8 cellular contexts compared by ENCODE assay signal in the genomic region with DNA sequence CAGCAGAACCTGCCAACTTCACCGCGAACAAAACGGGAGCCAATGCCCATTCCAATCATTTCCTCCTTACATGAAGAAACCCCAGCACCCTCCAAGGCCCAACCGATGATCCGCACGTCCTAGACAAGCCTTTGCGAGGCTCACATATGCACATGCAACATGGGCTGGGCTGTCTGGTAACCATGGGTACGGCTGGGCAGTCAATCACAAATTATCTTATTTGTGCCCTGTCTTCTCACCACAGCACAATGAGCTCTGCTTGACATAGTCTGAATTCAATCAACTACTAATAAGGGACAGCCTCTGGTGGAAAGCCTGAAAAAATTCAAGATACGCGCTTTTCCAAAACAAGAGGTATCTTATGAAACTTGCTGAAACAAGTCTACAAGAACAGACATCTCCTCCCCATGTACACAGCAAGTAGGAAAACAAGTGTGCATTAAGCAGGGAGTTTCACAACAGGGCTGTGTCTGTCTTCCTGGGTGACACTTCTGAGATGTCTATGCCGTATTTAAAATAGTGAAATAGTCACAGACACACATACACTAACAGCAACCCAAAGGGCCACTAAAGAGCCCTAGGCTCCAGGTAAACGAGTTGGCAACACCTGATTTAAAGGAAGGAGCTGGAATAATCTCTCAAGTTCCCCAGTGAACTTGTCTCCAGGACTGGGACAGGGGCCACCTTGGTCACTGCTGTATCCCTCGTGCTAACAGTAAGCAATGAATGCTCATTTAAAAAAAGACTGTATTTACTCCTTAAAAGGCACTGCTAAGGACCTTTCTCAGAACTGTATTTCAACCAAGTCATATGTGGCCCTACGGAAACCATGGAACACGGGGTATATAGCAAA. TPM values are rescaled to one million over a fixed set of nuclear protein-coding genes. Genes with fewer than 3 reads are reported as not detected.
DNase-seq lines count a peak whose midpoint lies in the region; ATAC-seq lines count a peak whose summit lies in the region.

No MANE protein-coding gene starts in this region.

- no peak for ATAC-seq in activated CD4-positive, alpha-beta T cell treated with anti-CD3 and anti-CD28 coated beads for 36 hours
- no peak for ATAC-seq in HG03439 (IDR thresholded peaks at IDR 0.05; ENCODE audit: unreplicated experiment)

- no peaks in the 10 kb centered on the region for H3K27me3 Mint-ChIP-seq in activated CD4-positive, alpha-beta T cell treated with anti-CD3 and anti-CD28 coated beads for 36 hours

- H3K9ac ChIP-seq in duodenal mucosa (ENCODE audit: low read depth in 1 of 2, low read length in 2 of 2) = peak overlapping the region; percentile 94 to 96

- peak overlapping the region; percentile 94 for H3K4me3 Mint-ChIP-seq in activated CD4-positive, alpha-beta T cell treated with anti-CD3 and anti-CD28 coated beads for 36 hours

- H3K27me3 ChIP-seq in duodenal mucosa (ENCODE audit: control insufficient read depth in 1 of 2, insufficient read depth in 2 of 2, low read length in 2 of 2) = no peaks in the 10 kb centered on the region

- H3K27ac ChIP-seq in duodenal mucosa (ENCODE audit: low read depth, low read length) = peak overlapping the region; percentile 93

- H3K4me1 Mint-ChIP-seq in activated CD4-positive, alpha-beta T cell treated with anti-CD3 and anti-CD28 coated beads for 36 hours = peaks cover 65% of the 10 kb centered on the region

- intact Hi-C loops in activated CD4-positive, alpha-beta T cell treated with anti-CD3 and anti-CD28 coated beads for 36 hours (cut with DNase I, micrococcal nuclease) = loop anchor here (5.0 to 10.0 kb wide), 6 partner anchors 282 to 782 kb away; a partner anchor contains a TSS
- intact Hi-C loops in posterior vena cava (cut with DNase I) = no loop called here

- peaks cover 63 to 75% of the 10 kb centered on the region in 2 donors for H3K4me1 ChIP-seq in duodenal mucosa (ENCODE audit: control insufficient read depth in 1 of 2, insufficient read depth in 2 of 2, low read length in 2 of 2)

- peak; percentile 42 for DNase-seq in activated CD4-positive, alpha-beta T cell treated with anti-CD3 and anti-CD28 coated beads for 36 hours
- no peak for DNase-seq in activated CD4-positive, alpha-beta T cell treated with anti-CD3 and anti-CD28 coated beads for 4 hours
- DNase-seq in RPMI8226 (peak; percentile 39), myocyte (ENCODE audit: low read depth) (peak; percentile 23), NCI-H2081 (lab: John Stamatoyannopoulos, UW) (no peak), posterior vena cava (ENCODE audit: low spot score) (no peak)

- peak overlapping the region; percentile 91 to 92 for H3K4me3 ChIP-seq in duodenal mucosa (ENCODE audit: low read depth in 1 of 2, low read length in 2 of 2)

- CTCF ChIA-PET in activated CD4-positive, alpha-beta T cell treated with anti-CD3 and anti-CD28 coated beads for 36 hours (lab: Charles Lee) = interaction anchor here (0.6 to 2.9 kb wide), 6 partner anchors 17 to 29 kb away, joined by 3 to 10 read pairs (median 4); no protein-coding TSS in a partner anchor

- no peaks in the 10 kb centered on the region for H3K9me3 Mint-ChIP-seq in activated CD4-positive, alpha-beta T cell treated with anti-CD3 and anti-CD28 coated beads for 36 hours (ENCODE audit: low read depth)

- H3K36me3 ChIP-seq in duodenal mucosa (ENCODE audit: control insufficient read depth in 1 of 2, insufficient read depth in 2 of 2, low read length in 2 of 2) = no peaks in the 10 kb centered on the region

- peak overlapping the region; percentile 96 for H3K27ac Mint-ChIP-seq in activated CD4-positive, alpha-beta T cell treated with anti-CD3 and anti-CD28 coated beads for 36 hours

- POLR2A ChIA-PET in activated CD4-positive, alpha-beta T cell treated with anti-CD3 and anti-CD28 coated beads for 36 hours (lab: Charles Lee) = interaction anchor here (1.0 to 1.4 kb wide), 2 partner anchors 10 to 29 kb away, joined by 3 to 4 read pairs; no protein-coding TSS in a partner anchor

- peaks cover 13% of the 10 kb centered on the region for H3K36me3 Mint-ChIP-seq in activated CD4-positive, alpha-beta T cell treated with anti-CD3 and anti-CD28 coated beads for 36 hours (ENCODE audit: low read depth)

- H3K9me3 ChIP-seq in duodenal mucosa (ENCODE audit: control insufficient read depth in 1 of 2, low read length in 2 of 2) = no peaks in the 10 kb centered on the region

RNA-seq across cellular contexts. Expression of a gene that starts 1.5 kb away (rescaled TPM):
- 10 to 100 TPM; 43.7 to 49.7 TPM for total RNA-seq in activated CD4-positive, alpha-beta T cell treated with anti-CD3 and anti-CD28 coated beads for 36 hours
- total RNA-seq in myocyte (31.9 and 33.8 TPM in 2 replicates), posterior vena cava (10 to 100 TPM; 38.5 to 44.1 TPM)
- polyA plus RNA-seq in myocyte (2012) = 20.8 TPM

RNA-seq across cellular contexts. Expression of a gene that starts 13.2 kb away (rescaled TPM):
- total RNA-seq in activated CD4-positive, alpha-beta T cell treated with anti-CD3 and anti-CD28 coated beads for 36 hours = 10 to 100 TPM; 30.7 to 39.9 TPM
- total RNA-seq in myocyte = 27.9 and 28.8 TPM in 2 replicates
- polyA plus RNA-seq in myocyte (2012) = 29.8 TPM
- 10 to 100 TPM; 14.9 to 20.0 TPM for total RNA-seq in posterior vena cava

RNA-seq across cellular contexts. Expression of a gene that starts 27.7 kb away (rescaled TPM):
- total RNA-seq in activated CD4-positive, alpha-beta T cell treated with anti-CD3 and anti-CD28 coated beads for 36 hours = 10 to 100 TPM; 16.2 to 16.5 TPM
- total RNA-seq in myocyte = 0.16 TPM in 1 of 2 replicates, not detected in the other
- 0.03 TPM for polyA plus RNA-seq in myocyte (2012)
- total RNA-seq in posterior vena cava = 10 to 100 TPM in 1 of 2 donors, 1 to 10 TPM in 1; 9.9 to 16.3 TPM

Comparison
In these comparisons a context has a peak if more than half of its experiments do, and no peak if none do; other contexts are left out.
1. DNase-seq: peak in activated CD4-positive, alpha-beta T cell treated with anti-CD3 and anti-CD28 coated beads for 36 hours (single experiment), RPMI8226 (single experiment) and myocyte (single experiment); none in activated CD4-positive, alpha-beta T cell treated with anti-CD3 and anti-CD28 coated beads for 4 hours (0 of 2), NCI-H2081 (0 of 2) and posterior vena cava (single experiment).
2. intact Hi-C loops: an anchor here in activated CD4-positive, alpha-beta T cell treated with anti-CD3 and anti-CD28 coated beads for 36 hours (5.0 to 10.0 kb wide); none called in posterior vena cava.